15 cellular contexts compared by ENCODE assay signal in genomic region chr21:46357684-46358425, GRCh38. TPM values are rescaled to one million over a fixed set of nuclear protein-coding genes. Genes with fewer than 3 reads are reported as not detected.
A peak's percentile ranks its signal among the peaks of the same experiment; 100 is the strongest.
DNase-seq lines count a peak whose midpoint lies in the region; ATAC-seq, FAIRE-seq and TF ChIP-seq lines count a peak whose summit lies in the region.
"Had no signal": no experiment of that assay in that cellular context is flagged by ENCODE, and none has a peak within 500 bp of the region (broad histone marks: within the 10 kb centered on the region; RNA-seq: fewer than 3 reads in every experiment).

No MANE protein-coding gene starts in this region.

- POLR2A ChIA-PET in RWPE1 (lab: Yijun Ruan, JAX; ENCODE audit: low non-redundant PET): no interaction called here

- H3K27me3 ChIP-seq in gastrocnemius medialis (no peaks in the 10 kb centered on the region), HAP-1 (ENCODE audit: low read depth) (no peaks in the 10 kb centered on the region), small intestine (ENCODE audit: control insufficient read depth in 2 of 2, insufficient read depth in 2 of 2, low read length in 2 of 2) (no peaks in the 10 kb centered on the region)

- CTCF ChIA-PET in RWPE1 (lab: Yijun Ruan, JAX): interaction anchor here (0.7 kb wide), 1 partner anchor 10 kb away, joined by 4 read pairs; no protein-coding TSS in a partner anchor

- H3K4me1 ChIP-seq in gastrocnemius medialis: peaks cover 49 to 69% of the 10 kb centered on the region in 2 donors
- H3K4me1 ChIP-seq in HAP-1: no peaks in the 10 kb centered on the region
- H3K4me1 ChIP-seq in small intestine (ENCODE audit: control insufficient read depth in 2 of 2, insufficient read depth in 1 of 2, low read depth in 1 of 2, low read length in 1 of 2): no peaks in the 10 kb centered on the region

- 92% methylated on average over 19 of the region's 19 CpGs for WGBS in small intestine, 3 donors

- H3K36me3 ChIP-seq in gastrocnemius medialis (peaks cover 3 to 94% of the 10 kb centered on the region in 2 donors), HAP-1 (replicated peaks) (peaks cover 57% of the 10 kb centered on the region), small intestine (ENCODE audit: control insufficient read depth in 2 of 2, insufficient read depth in 2 of 2, low read length in 2 of 2) (peaks cover 11 to 18% of the 10 kb centered on the region in 2 donors)

- H3K4me3 ChIP-seq in GM12865 (ENCODE audit: low read depth, low read length): peak overlapping the region; percentile 34; the same call in 1 of the 2 replicates
- H3K4me3 ChIP-seq in gastrocnemius medialis: peak overlapping the region in 2 of 4 donors; percentile 11 to 16
- H3K4me3 ChIP-seq in HAP-1: no peak overlapping the region
- H3K4me3 ChIP-seq in small intestine (ENCODE audit: low read depth in 1 of 2, low read length in 2 of 2): no peak overlapping the region

- intact Hi-C loops in gastrocnemius medialis (cut with DNase I; ENCODE audit: low total_unique reads): loop anchor here (1.0 kb wide), 1 partner anchor 17 kb away; no protein-coding TSS in a partner anchor

- TF ChIP-seq POLR2A in gastrocnemius medialis (IDR thresholded peaks at IDR 0.05): peak in 1 of 2 donors; percentile 50

- H3K27ac ChIP-seq in RWPE1 (peak overlapping the region; percentile 35), gastrocnemius medialis (peak overlapping the region; percentile 87 to 99 (median 96)), small intestine (ENCODE audit: low read depth in 1 of 2, low read length in 1 of 2) (no peak overlapping the region)

- no peak for DNase-seq in GM12865 (ENCODE audit: low read depth)
- no peak for DNase-seq in HTR-8/SVneo (ENCODE audit: insufficient read length, low spot score)
- no peak for DNase-seq in RWPE1 (ENCODE audit: low spot score)
- DNase-seq in gastrocnemius medialis: peak; percentile 67 to 89
- DNase-seq in HAP-1 (ENCODE audit: low spot score in 2 of 2): no peak
- no peak for DNase-seq in small intestine
- DNase-seq: Calu3, DMS79, H7, NCI-H1092, NCI-H226, NCI-H526 treated with DMSO at 0.1 percent for 48 hours, SIG-M5 had no signal

- TF ChIP-seq CTCF in GM12865 (IDR thresholded peaks at IDR 0.05; ENCODE audit: insufficient read depth, low read depth, low read length, missing control alignments) (no peak), RWPE1 (conservative IDR thresholded peaks at IDR 0.05; ENCODE audit: low read depth) (no peak), gastrocnemius medialis (IDR thresholded peaks at IDR 0.05 in 4 of 5, conservative IDR thresholded peaks at IDR 0.05 in 1 of 5) (peak in 1 of 5 experiments; percentile 12)

- in situ Hi-C loops in gastrocnemius medialis (cut with MboI; ENCODE audit: low sequenced_read_pairs in 4 of 4) (no loop called here), HAP-1 (cut with MboI; ENCODE audit: low sequenced_read_pairs) (no loop called here)

- FAIRE-seq in HTR-8/SVneo (lab: Jason Lieb, UNC) (peak; percentile 33), small intestine (lab: Jason Lieb, UNC) (no peak)
- FAIRE-seq: RCC 7860 had no signal

- ATAC-seq in gastrocnemius medialis: peak; percentile 63 to 72
- no peak for ATAC-seq in GM18861 (IDR thresholded peaks at IDR 0.05; ENCODE audit: unreplicated experiment)

- H3K9me3 ChIP-seq in gastrocnemius medialis (no peaks in the 10 kb centered on the region), HAP-1 (no peaks in the 10 kb centered on the region), small intestine (ENCODE audit: control insufficient read depth, low read depth) (no peaks in the 10 kb centered on the region)

RNA-seq across cellular contexts. Expression of gene PCNT, which starts 33.9 kb away (rescaled TPM):
- total RNA-seq in gastrocnemius medialis: 100 to 1,000 TPM; 200 to 431 (median 290) TPM
- polyA plus RNA-seq in small intestine: 10 to 100 TPM in 2 of 3 donors, 1 to 10 TPM in 1; 9.2 to 15.4 (median 10.5) TPM

RNA-seq across cellular contexts. Expression of gene C21orf58, which starts 34.2 kb away (rescaled TPM):
- total RNA-seq in gastrocnemius medialis: 1 to 10 TPM in 1 of 4 donors, under 1 TPM in 3; 0.44 to 1.6 (median 0.74) TPM
- 1 to 10 TPM in 2 of 3 donors, under 1 TPM in 1; 0.54 to 5.2 (median 1.3) TPM for polyA plus RNA-seq in small intestine

Comparison
In these comparisons a context has a peak if more than half of its experiments do, and no peak if none do; other contexts are left out.
1. DNase-seq: peak in gastrocnemius medialis (2 of 2); none in GM12865 (single experiment), HTR-8/SVneo (single experiment), RWPE1 (single experiment), HAP-1 (0 of 2) and small intestine (single experiment).
2. H3K27ac ChIP-seq: peak in RWPE1 (single experiment) and gastrocnemius medialis (4 of 4); none in small intestine (0 of 2).